Comparison of ENCODE assay signal across 9 cellular contexts in the genomic region with DNA sequence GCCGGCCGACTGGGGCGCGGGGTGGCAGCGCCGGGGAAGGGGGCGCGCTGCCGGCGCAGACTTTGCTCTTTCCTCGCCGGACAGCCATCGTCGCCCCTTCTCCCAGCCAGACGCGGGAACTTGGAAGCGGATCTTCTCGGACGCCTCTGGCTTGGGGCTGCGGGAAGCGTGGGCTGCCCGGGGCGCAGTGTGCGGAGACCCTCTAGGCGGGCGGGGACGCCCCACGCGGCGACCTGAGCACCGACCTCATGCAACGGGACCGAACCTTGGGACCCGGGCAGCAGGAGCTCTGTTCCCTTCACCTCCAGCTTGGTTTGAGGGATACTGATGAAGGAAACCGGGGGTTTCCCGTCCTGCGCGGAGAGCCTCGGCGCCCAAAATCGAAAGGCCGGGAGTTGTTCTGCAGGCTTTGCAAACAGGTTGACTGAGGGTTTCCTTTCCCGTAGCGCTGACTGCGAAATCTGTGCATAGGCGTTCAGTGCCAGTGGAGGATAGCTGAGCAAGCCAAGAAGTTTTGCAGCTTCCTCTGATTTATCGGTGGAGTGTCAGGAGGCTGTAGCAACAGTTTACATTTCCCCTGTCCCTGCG. TPM values are rescaled to one million over a fixed set of nuclear protein-coding genes. Genes with fewer than 3 reads are reported as not detected.
DNase-seq lines count a peak whose midpoint lies in the region; ATAC-seq and TF ChIP-seq lines count a peak whose summit lies in the region.
"Had no signal": no experiment of that assay in that cellular context is flagged by ENCODE, and none has a peak within 500 bp of the region (broad histone marks: within the 10 kb centered on the region; RNA-seq: fewer than 3 reads in every experiment).

No MANE protein-coding gene starts in this region.

- peaks cover 0 to 78% (median 56%) of the 10 kb centered on the region in 45 donors for H3K27me3 ChIP-seq in dorsolateral prefrontal cortex

- H3K27me3 Mint-ChIP-seq in activated naive CD4-positive, alpha-beta T cell treated with anti-CD3 and anti-CD28 coated beads for 36 hours (ENCODE audit: low read depth) = peaks cover 54% of the 10 kb centered on the region
- H3K27me3 Mint-ChIP-seq in activated naive CD4-positive, alpha-beta T cell treated with anti-CD3 and anti-CD28 coated beads, Interleukin-2, amount 10 ng/mL, durations not matched to agents 7 days and 5 days = peaks cover 42% of the 10 kb centered on the region
- peaks cover 23% of the 10 kb centered on the region for H3K27me3 Mint-ChIP-seq in memory B cell

- H3K4me3 Mint-ChIP-seq in activated naive CD4-positive, alpha-beta T cell treated with anti-CD3 and anti-CD28 coated beads for 36 hours = peak overlapping the region; percentile 29
- no peak overlapping the region for H3K4me3 Mint-ChIP-seq in activated naive CD4-positive, alpha-beta T cell treated with anti-CD3 and anti-CD28 coated beads, Interleukin-2, amount 10 ng/mL, durations not matched to agents 7 days and 5 days
- H3K4me3 Mint-ChIP-seq in memory B cell = peak overlapping the region; percentile 4

- H3K4me1 Mint-ChIP-seq in activated naive CD4-positive, alpha-beta T cell treated with anti-CD3 and anti-CD28 coated beads for 36 hours (ENCODE audit: low read depth) = peaks cover 12% of the 10 kb centered on the region
- H3K4me1 Mint-ChIP-seq in activated naive CD4-positive, alpha-beta T cell treated with anti-CD3 and anti-CD28 coated beads, Interleukin-2, amount 10 ng/mL, durations not matched to agents 7 days and 5 days = peaks cover 3% of the 10 kb centered on the region
- peaks cover 4% of the 10 kb centered on the region for H3K4me1 Mint-ChIP-seq in memory B cell

- ATAC-seq in memory B cell (ENCODE audit: low read depth) (no peak), HG03139 (IDR thresholded peaks at IDR 0.05; ENCODE audit: unreplicated experiment) (no peak)

- CTCF ChIA-PET in activated naive CD4-positive, alpha-beta T cell treated with anti-CD3 and anti-CD28 coated beads for 36 hours (lab: Charles Lee) = interaction anchor here (0.6 kb wide), 1 partner anchor 1856 kb away, joined by 5 read pairs; no protein-coding TSS in a partner anchor
- CTCF ChIA-PET in activated naive CD4-positive, alpha-beta T cell treated with anti-CD3 and anti-CD28 coated beads, Interleukin-2, amount 10 ng/mL, durations not matched to agents 7 days and 5 days (lab: Charles Lee) = no interaction called here

- no peak for TF ChIP-seq CTCF in dorsolateral prefrontal cortex (IDR thresholded peaks at IDR 0.05 in 54 of 56, conservative IDR thresholded peaks at IDR 0.05 in 2 of 56; ENCODE audit: low read depth in 1 of 56, partially characterized antibody in 56 of 56)

- no peaks in the 10 kb centered on the region for H3K9me3 Mint-ChIP-seq in activated naive CD4-positive, alpha-beta T cell treated with anti-CD3 and anti-CD28 coated beads for 36 hours
- H3K9me3 Mint-ChIP-seq in activated naive CD4-positive, alpha-beta T cell treated with anti-CD3 and anti-CD28 coated beads, Interleukin-2, amount 10 ng/mL, durations not matched to agents 7 days and 5 days = no peaks in the 10 kb centered on the region
- no peaks in the 10 kb centered on the region for H3K9me3 Mint-ChIP-seq in memory B cell

- H3K27ac Mint-ChIP-seq in activated naive CD4-positive, alpha-beta T cell treated with anti-CD3 and anti-CD28 coated beads for 36 hours = no peak overlapping the region
- no peak overlapping the region for H3K27ac Mint-ChIP-seq in activated naive CD4-positive, alpha-beta T cell treated with anti-CD3 and anti-CD28 coated beads, Interleukin-2, amount 10 ng/mL, durations not matched to agents 7 days and 5 days
- no peak overlapping the region for H3K27ac Mint-ChIP-seq in memory B cell

- intact Hi-C loops in activated naive CD4-positive, alpha-beta T cell treated with anti-CD3 and anti-CD28 coated beads for 36 hours (cut with micrococcal nuclease) = no loop called here
- intact Hi-C loops in dorsolateral prefrontal cortex (cut with DNase I) = no loop called here

- DNase-seq in activated naive CD4-positive, alpha-beta T cell treated with anti-CD3 and anti-CD28 coated beads for 36 hours = no peak
- no peak for DNase-seq in activated naive CD4-positive, alpha-beta T cell treated with anti-CD3 and anti-CD28 coated beads, Interleukin-2, amount 10 ng/mL, durations not matched to agents 7 days and 5 days
- peak in 1 of 10 donors; percentile 40 for DNase-seq in dorsolateral prefrontal cortex
- no peak for DNase-seq in memory B cell (ENCODE audit: low spot score in 2 of 2)
- DNase-seq in ureter (ENCODE audit: low spot score) = peak; percentile 45
- no peak for DNase-seq in NCI-H146 (lab: John Stamatoyannopoulos, UW)
- DNase-seq in cerebellum (ENCODE audit: low spot score) = no peak
- DNase-seq: Calu3 had no signal

- no peak overlapping the region for H3K27ac ChIP-seq in dorsolateral prefrontal cortex

- H3K4me3 ChIP-seq in dorsolateral prefrontal cortex = peak overlapping the region; percentile 14 to 72 (median 56)

- H3K36me3 Mint-ChIP-seq in activated naive CD4-positive, alpha-beta T cell treated with anti-CD3 and anti-CD28 coated beads for 36 hours (ENCODE audit: low read depth) = no peaks in the 10 kb centered on the region
- H3K36me3 Mint-ChIP-seq in activated naive CD4-positive, alpha-beta T cell treated with anti-CD3 and anti-CD28 coated beads, Interleukin-2, amount 10 ng/mL, durations not matched to agents 7 days and 5 days = no peaks in the 10 kb centered on the region
- H3K36me3 Mint-ChIP-seq in memory B cell = no peaks in the 10 kb centered on the region

RNA-seq across cellular contexts. Expression of gene THSD7B, which starts 0.5 kb away (rescaled TPM):
- not detected for total RNA-seq in activated naive CD4-positive, alpha-beta T cell treated with anti-CD3 and anti-CD28 coated beads for 36 hours
- total RNA-seq in dorsolateral prefrontal cortex (1 to 10 TPM in 112 of 120 experiments, under 1 TPM in 8; 0.66 to 4.2 (median 1.7) TPM), ureter (7.6 TPM), cerebellum (47.1 TPM)
- total RNA-seq: Calu3 had no signal
